ENCODE assay signal across 2 cellular contexts in genomic region chr1:38293530-38293929, GRCh38.
TF ChIP-seq lines count a peak whose summit lies in the region.

No MANE protein-coding gene starts in this region.

TF ChIP-seq in K562, 482 proteins besides CTCF, POLR2A, EP300 and RAD21:
- TF ChIP-seq, protein P1, sequence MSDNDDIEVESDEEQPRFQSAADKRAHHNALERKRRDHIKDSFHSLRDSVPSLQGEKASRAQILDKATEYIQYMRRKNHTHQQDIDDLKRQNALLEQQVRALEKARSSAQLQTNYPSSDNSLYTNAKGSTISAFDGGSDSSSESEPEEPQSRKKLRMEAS (CRISPR knock-in tag; IDR thresholded peaks at IDR 0.05): 0 out of 2 replicates have a peak, but pooled peaks have one; percentile 32
- TF ChIP-seq TGIF2 (CRISPR knock-in tag; IDR thresholded peaks at IDR 0.05) (no peak), KDM1A (IDR thresholded peaks at IDR 0.05) (no peak), E2F6 (IDR thresholded peaks at IDR 0.05; ENCODE audit: borderline replicate concordance in 1 of 2, extremely low read depth in 1 of 2, insufficient read depth in 1 of 2, insufficient read length in 1 of 2, low read depth in 1 of 2, low read length in 1 of 2, poor library complexity in 1 of 2, severe bottlenecking in 1 of 2) (peak in 1 of 2 experiments; percentile 27), SPI1 (IDR thresholded peaks at IDR 0.05; ENCODE audit: borderline replicate concordance, low read depth, low read length) (peak; percentile 36; the same call in 1 of the 2 replicates), MGA (IDR thresholded peaks at IDR 0.05) (peak; percentile 58; the same call in 1 of the 2 replicates)
TF ChIP-seq in K562: peak in this region for 4.

TF ChIP-seq in SK-N-SH treated with all-trans-retinoic acid at 6 μM for 48 hours, 23 proteins besides CTCF, POLR2A, EP300 and RAD21 (continued from another document):
- TF ChIP-seq, protein P2, sequence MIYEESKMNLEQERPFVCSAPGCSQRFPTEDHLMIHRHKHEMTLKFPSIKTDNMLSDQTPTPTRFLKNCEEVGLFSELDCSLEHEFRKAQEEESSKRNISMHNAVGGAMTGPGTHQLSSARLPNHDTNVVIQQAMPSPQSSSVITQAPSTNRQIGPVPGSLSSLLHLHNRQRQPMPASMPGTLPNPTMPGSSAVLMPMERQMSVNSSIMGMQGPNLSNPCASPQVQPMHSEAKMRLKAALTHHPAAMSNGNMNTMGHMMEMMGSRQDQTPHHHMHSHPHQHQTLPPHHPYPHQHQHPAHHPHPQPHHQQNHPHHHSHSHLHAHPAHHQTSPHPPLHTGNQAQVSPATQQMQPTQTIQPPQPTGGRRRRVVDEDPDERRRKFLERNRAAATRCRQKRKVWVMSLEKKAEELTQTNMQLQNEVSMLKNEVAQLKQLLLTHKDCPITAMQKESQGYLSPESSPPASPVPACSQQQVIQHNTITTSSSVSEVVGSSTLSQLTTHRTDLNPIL (CRISPR knock-in tag; IDR thresholded peaks at IDR 0.05; ENCODE audit: low read depth): no peak
- TF ChIP-seq OSR1 (CRISPR knock-in tag; IDR thresholded peaks at IDR 0.05): no peak
- no peak for TF ChIP-seq ZNF8 (CRISPR knock-in tag; IDR thresholded peaks at IDR 0.05)
- TF ChIP-seq CSDC2 (CRISPR knock-in tag; IDR thresholded peaks at IDR 0.05): no peak
- no peak for TF ChIP-seq TSHZ2 (CRISPR knock-in tag; IDR thresholded peaks at IDR 0.05)
TF ChIP-seq in SK-N-SH treated with all-trans-retinoic acid at 6 μM for 48 hours: peak in this region for 0.
